Comparison of ENCODE assay signal across 2 cellular contexts in genomic region chr6:56484669-56485068, GRCh38.
TF ChIP-seq lines count a peak whose summit lies in the region.

No MANE protein-coding gene starts in this region.

TF ChIP-seq in IMR-90, 13 proteins besides CTCF, POLR2A, EP300 and RAD21:
- TF ChIP-seq RCOR1 (IDR thresholded peaks at IDR 0.05; ENCODE audit: insufficient replicate concordance, low read length) (no peak), MXI1 (IDR thresholded peaks at IDR 0.05; ENCODE audit: borderline replicate concordance, low read depth, low read length) (no peak), FOS (IDR thresholded peaks at IDR 0.05; ENCODE audit: low read depth, low read length) (no peak), MAFK (IDR thresholded peaks at IDR 0.05; ENCODE audit: low read depth, low read length) (peak; percentile 45; the same call in 1 of the 2 replicates), CHD1 (IDR thresholded peaks at IDR 0.05; ENCODE audit: low read depth, low read length) (no peak), SMC3 (IDR thresholded peaks at IDR 0.05; ENCODE audit: low read depth, low read length) (no peak), CEBPB (IDR thresholded peaks at IDR 0.05; ENCODE audit: low read depth, low read length) (peak; percentile 68), BHLHE40 (IDR thresholded peaks at IDR 0.05; ENCODE audit: low read depth, low read length) (no peak), MAZ (IDR thresholded peaks at IDR 0.05; ENCODE audit: borderline replicate concordance, low read depth, low read length) (no peak), NFE2L2 (IDR thresholded peaks at IDR 0.05; ENCODE audit: low read depth, low read length) (peak; percentile 35; the same call in 1 of the 2 replicates), RFX5 (IDR thresholded peaks at IDR 0.05; ENCODE audit: low read depth, low read length) (no peak), USF2 (IDR thresholded peaks at IDR 0.05; ENCODE audit: low read depth, low read length) (no peak)
- TF ChIP-seq, protein P1, sequence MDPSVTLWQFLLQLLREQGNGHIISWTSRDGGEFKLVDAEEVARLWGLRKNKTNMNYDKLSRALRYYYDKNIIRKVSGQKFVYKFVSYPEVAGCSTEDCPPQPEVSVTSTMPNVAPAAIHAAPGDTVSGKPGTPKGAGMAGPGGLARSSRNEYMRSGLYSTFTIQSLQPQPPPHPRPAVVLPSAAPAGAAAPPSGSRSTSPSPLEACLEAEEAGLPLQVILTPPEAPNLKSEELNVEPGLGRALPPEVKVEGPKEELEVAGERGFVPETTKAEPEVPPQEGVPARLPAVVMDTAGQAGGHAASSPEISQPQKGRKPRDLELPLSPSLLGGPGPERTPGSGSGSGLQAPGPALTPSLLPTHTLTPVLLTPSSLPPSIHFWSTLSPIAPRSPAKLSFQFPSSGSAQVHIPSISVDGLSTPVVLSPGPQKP (IDR thresholded peaks at IDR 0.05; ENCODE audit: borderline replicate concordance, low read depth, low read length): no peak

TF ChIP-seq in endothelial cell of umbilical vein, 7 proteins besides CTCF, POLR2A, EP300 and RAD21:
- TF ChIP-seq JUN (IDR thresholded peaks at IDR 0.05; ENCODE audit: borderline replicate concordance, insufficient read depth, insufficient read length, low read depth) (no peak), GATA2 (IDR thresholded peaks at IDR 0.05; ENCODE audit: insufficient read depth, insufficient read length, low read depth, low read length) (no peak), POLR2AphosphoS5 (IDR thresholded peaks at IDR 0.05; ENCODE audit: insufficient read depth, low read depth, low read length) (no peak), MAX (IDR thresholded peaks at IDR 0.05; ENCODE audit: insufficient read depth, insufficient read length) (no peak), FOS (IDR thresholded peaks at IDR 0.05; ENCODE audit: borderline replicate concordance, insufficient read depth, low read length) (no peak), EZH2 (IDR thresholded peaks at IDR 0.05; ENCODE audit: borderline replicate concordance, low read depth, low read length, severe bottlenecking) (no peak)
